In the genomic region with DNA sequence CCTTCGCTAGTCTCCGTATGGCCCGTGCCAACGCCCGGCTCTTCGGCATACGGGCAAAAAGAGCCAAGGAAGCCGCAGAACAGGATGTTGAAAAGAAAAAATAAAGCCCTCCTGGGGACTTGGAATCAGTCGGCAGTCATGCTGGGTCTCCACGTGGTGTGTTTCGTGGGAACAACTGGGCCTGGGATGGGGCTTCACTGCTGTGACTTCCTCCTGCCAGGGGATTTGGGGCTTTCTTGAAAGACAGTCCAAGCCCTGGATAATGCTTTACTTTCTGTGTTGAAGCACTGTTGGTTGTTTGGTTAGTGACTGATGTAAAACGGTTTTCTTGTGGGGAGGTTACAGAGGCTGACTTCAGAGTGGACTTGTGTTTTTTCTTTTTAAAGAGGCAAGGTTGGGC, we compare ENCODE assay signal across 8 cellular contexts. TPM values are rescaled to one million over a fixed set of nuclear protein-coding genes. Genes with fewer than 3 reads are reported as not detected.
DNase-seq lines count a peak whose midpoint lies in the region; TF ChIP-seq lines count a peak whose summit lies in the region.

No MANE protein-coding gene starts in this region.

- H3K9me3 Mint-ChIP-seq in activated CD4-positive, alpha-beta memory T cell treated with anti-CD3 and anti-CD28 coated beads for 36 hours = no peaks in the 10 kb centered on the region

- peaks cover 43% of the 10 kb centered on the region for H3K4me1 ChIP-seq in HAP-1
- H3K4me1 ChIP-seq in sigmoid colon = peaks cover 0 to 53% (median 41%) of the 10 kb centered on the region in 4 donors

- H3K4me3 ChIP-seq in AG04449 (ENCODE audit: low read depth, low read length) = peak overlapping the region; percentile 9; the same call in 1 of the 2 replicates
- H3K4me3 ChIP-seq in HAP-1 = peak overlapping the region; percentile 73
- H3K4me3 ChIP-seq in iPS-18c (ENCODE audit: insufficient read depth, low read depth, low read length) = peak overlapping the region; percentile 81; the same call in 1 of the 2 replicates
- H3K4me3 ChIP-seq in sigmoid colon = no peak overlapping the region

- no peak for TF ChIP-seq EP300 in sigmoid colon (IDR thresholded peaks at IDR 0.05)

- H3K9me3 ChIP-seq in HAP-1 = no peaks in the 10 kb centered on the region
- peaks cover 2% of the 10 kb centered on the region for H3K9me3 ChIP-seq in iPS-18c (ENCODE audit: control insufficient read depth, insufficient read depth, low read length)
- H3K9me3 ChIP-seq in sigmoid colon = no peaks in the 10 kb centered on the region

- no peaks in the 10 kb centered on the region for H3K27me3 Mint-ChIP-seq in activated CD4-positive, alpha-beta memory T cell treated with anti-CD3 and anti-CD28 coated beads for 36 hours

- H3K4me3 Mint-ChIP-seq in activated CD4-positive, alpha-beta memory T cell treated with anti-CD3 and anti-CD28 coated beads for 36 hours = peak overlapping the region; percentile 93

- no peak for TF ChIP-seq POLR2A in sigmoid colon (IDR thresholded peaks at IDR 0.05)

- peaks cover 46% of the 10 kb centered on the region for H3K4me1 Mint-ChIP-seq in activated CD4-positive, alpha-beta memory T cell treated with anti-CD3 and anti-CD28 coated beads for 36 hours (ENCODE audit: low read depth)

- in situ Hi-C loops in HAP-1 (cut with MboI; ENCODE audit: low sequenced_read_pairs) = loop anchor here (25.0 kb wide), 1 partner anchor 751 kb away; the partner anchor contains the start of genes APRT and CDT1

- 44 to 80% methylated on average over 12 of the region's 12 CpGs for WGBS in sigmoid colon, 2 donors

- H3K27me3 ChIP-seq in HAP-1 (ENCODE audit: low read depth) = no peaks in the 10 kb centered on the region
- H3K27me3 ChIP-seq in sigmoid colon = no peaks in the 10 kb centered on the region

- H3K36me3 ChIP-seq in HAP-1 (replicated peaks) = peaks cover 44% of the 10 kb centered on the region
- H3K36me3 ChIP-seq in sigmoid colon = peaks cover 16 to 39% (median 28%) of the 10 kb centered on the region in 4 donors

- no peak for DNase-seq in AG04449 (ENCODE audit: low read depth, low spot score)
- no peak for DNase-seq in HAP-1 (ENCODE audit: low spot score in 2 of 2)
- DNase-seq in activated CD4-positive, alpha-beta memory T cell treated with anti-CD3 and anti-CD28 coated beads for 36 hours = no peak
- no peak for DNase-seq in NCI-H2227 (lab: John Stamatoyannopoulos, UW; ENCODE audit: unreplicated experiment)
- DNase-seq in NCI-H1105 treated with DMSO at 0.1 percent for 48 hours (lab: John Stamatoyannopoulos, UW) = no peak
- DNase-seq in sigmoid colon = no peak
- no peak for DNase-seq in dermis blood vessel endothelial cell

- intact Hi-C loops in activated CD4-positive, alpha-beta memory T cell treated with anti-CD3 and anti-CD28 coated beads for 36 hours (cut with micrococcal nuclease) = loop anchor here (5.0 kb wide), 3 partner anchors 56 to 241 kb away; partner anchors contain the start of genes CHMP1A, SPATA33 and SPG7
- intact Hi-C loops in sigmoid colon (cut with DNase I) = loop anchor here (5.0 kb wide), 1 partner anchor 71 kb away; the partner anchor contains the start of gene ANKRD11

- peaks cover 42% of the 10 kb centered on the region for H3K36me3 Mint-ChIP-seq in activated CD4-positive, alpha-beta memory T cell treated with anti-CD3 and anti-CD28 coated beads for 36 hours

- TF ChIP-seq CTCF in AG04449 (IDR thresholded peaks at IDR 0.05; ENCODE audit: insufficient read depth, low read length, missing control alignments) (no peak), sigmoid colon (IDR thresholded peaks at IDR 0.05) (no peak)

- CTCF ChIA-PET in AG04449 (lab: Yijun Ruan, JAX) = interaction anchor here (1.1 to 1.9 kb wide), 3 partner anchors 13 to 137 kb away, joined by 3 to 5 read pairs (median 3); partner anchors contain the start of gene CPNE7
- CTCF ChIA-PET in activated CD4-positive, alpha-beta memory T cell treated with anti-CD3 and anti-CD28 coated beads for 36 hours (lab: Charles Lee) = no interaction called here

- POLR2A ChIA-PET in AG04449 (lab: Yijun Ruan, JAX) = interaction anchor here (0.7 kb wide), 1 partner anchor 94 kb away, joined by 4 read pairs; no protein-coding TSS in a partner anchor
- POLR2A ChIA-PET in activated CD4-positive, alpha-beta memory T cell treated with anti-CD3 and anti-CD28 coated beads for 36 hours (lab: Charles Lee) = no interaction called here

- peak overlapping the region; percentile 58 for H3K27ac Mint-ChIP-seq in activated CD4-positive, alpha-beta memory T cell treated with anti-CD3 and anti-CD28 coated beads for 36 hours

- H3K27ac ChIP-seq in sigmoid colon = no peak overlapping the region

RNA-seq across cellular contexts. Expression of gene RPL13, which starts 2.5 kb away (rescaled TPM):
- 1,000 to 10,000 TPM; 3,430 to 3,468 TPM for total RNA-seq in activated CD4-positive, alpha-beta memory T cell treated with anti-CD3 and anti-CD28 coated beads for 36 hours
- over 10,000 TPM in 1 of 4 donors, 1,000 to 10,000 TPM in 3; 7,351 to 19,173 (median 8,010) TPM for total RNA-seq in sigmoid colon
- polyA plus RNA-seq in sigmoid colon = 1,000 to 10,000 TPM; 3,641 to 7,574 (median 7,371) TPM
- total RNA-seq in dermis blood vessel endothelial cell = 1,818 and 3,550 TPM in 2 replicates

RNA-seq across cellular contexts. Expression of gene CPNE7, which starts 12.6 kb away (rescaled TPM):
- 1 to 10 TPM; 6.2 to 7.1 TPM for total RNA-seq in activated CD4-positive, alpha-beta memory T cell treated with anti-CD3 and anti-CD28 coated beads for 36 hours
- total RNA-seq in sigmoid colon (under 1 TPM in 2 of 4 donors, not detected in 2; 0.41 to 0.71 TPM), dermis blood vessel endothelial cell (0.85 and 2.6 TPM in 2 replicates)
- polyA plus RNA-seq in sigmoid colon = 1 to 10 TPM in 1 of 3 donors, not detected in 2; 3.3 TPM

RNA-seq across cellular contexts. Expression of gene DPEP1, which starts 50.5 kb away (rescaled TPM):
- not detected for total RNA-seq in activated CD4-positive, alpha-beta memory T cell treated with anti-CD3 and anti-CD28 coated beads for 36 hours
- total RNA-seq in sigmoid colon (not detected), dermis blood vessel endothelial cell (1.0 and 2.7 TPM in 2 replicates)
- 1 to 10 TPM in 1 of 3 donors, under 1 TPM in 1, not detected in 1; 0.92 to 1.2 TPM for polyA plus RNA-seq in sigmoid colon

RNA-seq across cellular contexts. Expression of gene SPG7, which starts 54.7 kb away (rescaled TPM):
- total RNA-seq in activated CD4-positive, alpha-beta memory T cell treated with anti-CD3 and anti-CD28 coated beads for 36 hours = 10 to 100 TPM; 67.9 to 70.4 TPM
- total RNA-seq in sigmoid colon (100 to 1,000 TPM in 2 of 4 donors, 10 to 100 TPM in 2; 69.4 to 211 (median 113) TPM), dermis blood vessel endothelial cell (145 and 170 TPM in 2 replicates)
- polyA plus RNA-seq in sigmoid colon = 100 to 1,000 TPM in 1 of 3 donors, 10 to 100 TPM in 2; 27.7 to 110 (median 33.6) TPM

Comparison
In these comparisons a context has a peak if more than half of its experiments do, and no peak if none do; other contexts are left out.
1. H3K4me3 ChIP-seq: peak in AG04449 (single experiment), HAP-1 (single experiment) and iPS-18c (single experiment); none in sigmoid colon (0 of 4).